In genomic region chr6:6820688-6821238, GRCh38 we compare ENCODE assay signal across 9 cellular contexts.
DNase-seq lines count a peak whose midpoint lies in the region; ATAC-seq and TF ChIP-seq lines count a peak whose summit lies in the region.
"Had no signal": no experiment of that assay in that cellular context is flagged by ENCODE, and none has a peak within 500 bp of the region (broad histone marks: within the 10 kb centered on the region; RNA-seq: fewer than 3 reads in every experiment).

No MANE protein-coding gene starts in this region.

- H3K4me1 ChIP-seq in OCI-LY7 (ENCODE audit: insufficient read depth, low read length, poor library complexity, severe bottlenecking): no peaks in the 10 kb centered on the region

- H3K27ac Mint-ChIP-seq in WTC11: no peak overlapping the region

- H3K27ac ChIP-seq in C4-2B (peak overlapping the region; percentile 46), OCI-LY7 (ENCODE audit: low read depth, low read length, poor library complexity, severe bottlenecking) (no peak overlapping the region)
- H3K27ac ChIP-seq: right atrium auricular region had no signal

- no TSS peak for BruUV-seq in OCI-LY7 (replicated peaks; lab: Mats Ljungman, UMichigan)

- H3K79me2 ChIP-seq in OCI-LY7 (ENCODE audit: insufficient read depth, low read depth, low read length): no peaks in the 10 kb centered on the region

- H3K9me3 Mint-ChIP-seq in WTC11: peaks cover 3% of the 10 kb centered on the region; the same call in 1 of the 2 replicates

- no peak for TF ChIP-seq CTCF in C4-2B (conservative IDR thresholded peaks at IDR 0.05)
- no peak for TF ChIP-seq CTCF in WTC11 (IDR thresholded peaks at IDR 0.05)
- no peak for TF ChIP-seq CTCF in OCI-LY7 (conservative IDR thresholded peaks at IDR 0.05; ENCODE audit: low read length)

- POLR2A ChIA-PET in WTC11 (lab: Charles Lee): no interaction called here
- POLR2A ChIA-PET in OCI-LY7 (lab: Charles Lee): no interaction called here

- H3K36me3 Mint-ChIP-seq in WTC11: no peaks in the 10 kb centered on the region

- H3K4me1 Mint-ChIP-seq in WTC11: peaks cover 29% of the 10 kb centered on the region

- CTCF ChIA-PET in WTC11 (lab: Charles Lee): no interaction called here
- CTCF ChIA-PET in OCI-LY7 (lab: Charles Lee; ENCODE audit: unreplicated experiment): interaction anchor here (0.6 kb wide), 1 partner anchor 97 kb away, joined by 4 read pairs; no protein-coding TSS in a partner anchor

- H3K36me3 ChIP-seq in OCI-LY7 (ENCODE audit: insufficient read depth, low read length): no peaks in the 10 kb centered on the region
- H3K36me3 ChIP-seq: right atrium auricular region had no signal

- no peak overlapping the region for H3K4me3 ChIP-seq in OCI-LY7 (ENCODE audit: low read depth, low read length, poor library complexity, severe bottlenecking)
- H3K4me3 ChIP-seq: right atrium auricular region had no signal

- no peak overlapping the region for H3K4me2 ChIP-seq in OCI-LY7 (ENCODE audit: low read length)

- H3K9me2 ChIP-seq in OCI-LY7 (ENCODE audit: insufficient read depth, low read length): no peaks in the 10 kb centered on the region

- H2AFZ ChIP-seq in OCI-LY7 (ENCODE audit: low read length): no peak overlapping the region

- DNase-seq in NCI-H187 (lab: John Stamatoyannopoulos, UW): peak; percentile 13 to 37
- DNase-seq in WTC11 (ENCODE audit: low spot score): no peak
- DNase-seq in kidney glomerular epithelial cell (lab: John Stamatoyannopoulos, UW): peak; percentile 64
- no peak for DNase-seq in OCI-LY7 (ENCODE audit: low spot score)
- DNase-seq in activated CD4-positive, alpha-beta T cell treated with anti-CD3 and anti-CD28 coated beads, Interleukin-2, amount 50 U/mL, for 48 hours: no peak

- ATAC-seq in WTC11 (peak; percentile 93), HG02938 (IDR thresholded peaks at IDR 0.05; ENCODE audit: unreplicated experiment) (no peak), HG02970 (IDR thresholded peaks at IDR 0.05; ENCODE audit: low FRiP score, unreplicated experiment) (no peak)

- H3K27me3 Mint-ChIP-seq in WTC11 (ENCODE audit: low read depth): no peaks in the 10 kb centered on the region; the same call in 1 of the 2 replicates

- H3K9me3 ChIP-seq in OCI-LY7 (ENCODE audit: low read length): no peaks in the 10 kb centered on the region
- H3K9me3 ChIP-seq: right atrium auricular region had no signal

- no peaks in the 10 kb centered on the region for H4K20me1 ChIP-seq in OCI-LY7 (ENCODE audit: insufficient read depth, low read length)

- intact Hi-C loops in OCI-LY7 (cut with micrococcal nuclease; ENCODE audit: unreplicated experiment): no loop called here

- no peak overlapping the region for H3K4me3 Mint-ChIP-seq in WTC11

TF ChIP-seq in WTC11, 78 proteins besides CTCF, POLR2A, EP300 and RAD21:
- TF ChIP-seq ZNF232 (CRISPR knock-in tag; IDR thresholded peaks at IDR 0.05) (no peak), ZNF423 (CRISPR knock-in tag; IDR thresholded peaks at IDR 0.05) (0 out of 2 replicates have a peak, but pooled peaks have one; percentile 24)

Comparison
In these comparisons a context has a peak if more than half of its experiments do, and no peak if none do; other contexts are left out.
1. DNase-seq: peak in NCI-H187 (2 of 2) and kidney glomerular epithelial cell (single experiment); none in WTC11 (single experiment), OCI-LY7 (single experiment) and activated CD4-positive, alpha-beta T cell treated with anti-CD3 and anti-CD28 coated beads, Interleukin-2, amount 50 U/mL, for 48 hours (0 of 2).